ENCODE assay signal across 22 cellular contexts in genomic region chr22:49538006-49538405, GRCh38.
DNase-seq lines count a peak whose midpoint lies in the region; ATAC-seq and TF ChIP-seq lines count a peak whose summit lies in the region.
"Had no signal": no experiment of that assay in that cellular context is flagged by ENCODE, and none has a peak within 500 bp of the region (broad histone marks: within the 10 kb centered on the region; RNA-seq: fewer than 3 reads in every experiment).

No MANE protein-coding gene starts in this region.

- POLR2A ChIA-PET in WTC11 (lab: Charles Lee), result no interaction called here
- POLR2A ChIA-PET in activated CD4-positive, alpha-beta T cell treated with anti-CD3 and anti-CD28 coated beads, Interleukin-2, amount 10 ng/mL, durations not matched to agents 7 days and 5 days (lab: Charles Lee), result no interaction called here

- DNase-seq in cardiac septum (ENCODE audit: low spot score), result peak; percentile 46
- DNase-seq in right cardiac atrium, result no peak
- no peak for DNase-seq in WTC11 (ENCODE audit: low spot score)
- peak; percentile 21 for DNase-seq in sigmoid colon
- DNase-seq in central memory CD4-positive, alpha-beta T cell, result no peak
- DNase-seq in activated CD4-positive, alpha-beta T cell treated with anti-CD3 and anti-CD28 coated beads, Interleukin-2, amount 10 ng/mL, durations not matched to agents 7 days and 5 days, result no peak
- DNase-seq: ACHN; BE2C; C1 segment of cervical spinal cord; CD4-positive, CD25-positive, alpha-beta regulatory T cell; CD8-positive, alpha-beta memory T cell; COR-L47; DMS 273 treated with DMSO at 0.1 percent for 48 hours; DMS53; DND-41; EL; HFFc6 had no signal

- H3K9me3 ChIP-seq in right cardiac atrium (ENCODE audit: control insufficient read depth, low read length) (no peaks in the 10 kb centered on the region), sigmoid colon (no peaks in the 10 kb centered on the region)
- H3K9me3 ChIP-seq: BE2C had no signal

- H3K36me3 ChIP-seq in sigmoid colon, result no peaks in the 10 kb centered on the region
- H3K36me3 ChIP-seq: BE2C had no signal

- CTCF ChIA-PET in WTC11 (lab: Charles Lee), result interaction anchor here (1.4 to 1.5 kb wide), 2 partner anchors 10 to 104 kb away, joined by 3 to 11 read pairs; no protein-coding TSS in a partner anchor
- CTCF ChIA-PET in activated CD4-positive, alpha-beta T cell treated with anti-CD3 and anti-CD28 coated beads, Interleukin-2, amount 10 ng/mL, durations not matched to agents 7 days and 5 days (lab: Charles Lee), result no interaction called here

- H3K4me1 ChIP-seq in right cardiac atrium (ENCODE audit: control insufficient read depth, insufficient read depth, low read length) (no peaks in the 10 kb centered on the region), sigmoid colon (no peaks in the 10 kb centered on the region)
- H3K4me1 ChIP-seq: BE2C had no signal

- ATAC-seq in right cardiac atrium, result no peak
- no peak for ATAC-seq in WTC11
- no peak for ATAC-seq in GM19452 (IDR thresholded peaks at IDR 0.05; ENCODE audit: unreplicated experiment)
- ATAC-seq: GM12878, HCT116, HepG2 had no signal

- H3K36me3 Mint-ChIP-seq in WTC11, result no peaks in the 10 kb centered on the region
- H3K36me3 Mint-ChIP-seq in activated CD4-positive, alpha-beta T cell treated with anti-CD3 and anti-CD28 coated beads, Interleukin-2, amount 10 ng/mL, durations not matched to agents 7 days and 5 days (ENCODE audit: low read depth), result no peaks in the 10 kb centered on the region
- H3K36me3 Mint-ChIP-seq: CD4-positive, CD25-positive, alpha-beta regulatory T cell had no signal

- intact Hi-C loops in cardiac septum (cut with DNase I) (no loop called here), right cardiac atrium (cut with DNase I) (no loop called here), sigmoid colon (cut with DNase I) (no loop called here)

- WGBS in right cardiac atrium, result 86% methylated on average over 6 of the region's 6 CpGs
- WGBS in sigmoid colon, 2 donors, result 79 to 91% methylated on average over 6 of the region's 6 CpGs

- H3K4me3 Mint-ChIP-seq in WTC11, result no peak overlapping the region
- H3K4me3 Mint-ChIP-seq in activated CD4-positive, alpha-beta T cell treated with anti-CD3 and anti-CD28 coated beads, Interleukin-2, amount 10 ng/mL, durations not matched to agents 7 days and 5 days, result no peak overlapping the region
- H3K4me3 Mint-ChIP-seq: CD4-positive, CD25-positive, alpha-beta regulatory T cell; CD8-positive, alpha-beta memory T cell; HFFc6; IgD-negative memory B cell had no signal

- TF ChIP-seq EP300 in sigmoid colon (IDR thresholded peaks at IDR 0.05), result no peak

- 0 out of 2 replicates have a peak, but pooled peaks cover 3% of the 10 kb centered on the region for H3K9me3 Mint-ChIP-seq in WTC11
- no peaks in the 10 kb centered on the region for H3K9me3 Mint-ChIP-seq in activated CD4-positive, alpha-beta T cell treated with anti-CD3 and anti-CD28 coated beads, Interleukin-2, amount 10 ng/mL, durations not matched to agents 7 days and 5 days
- H3K9me3 Mint-ChIP-seq: CD8-positive, alpha-beta memory T cell; IgD-negative memory B cell had no signal

- H3K27me3 Mint-ChIP-seq in WTC11 (ENCODE audit: low read depth), result no peaks in the 10 kb centered on the region
- H3K27me3 Mint-ChIP-seq in activated CD4-positive, alpha-beta T cell treated with anti-CD3 and anti-CD28 coated beads, Interleukin-2, amount 10 ng/mL, durations not matched to agents 7 days and 5 days, result no peaks in the 10 kb centered on the region
- H3K27me3 Mint-ChIP-seq: CD4-positive, CD25-positive, alpha-beta regulatory T cell; IgD-negative memory B cell had no signal

- TF ChIP-seq POLR2A in sigmoid colon (IDR thresholded peaks at IDR 0.05), result no peak

- no peaks in the 10 kb centered on the region for H3K27me3 ChIP-seq in right cardiac atrium (ENCODE audit: control insufficient read depth, insufficient read depth)
- peaks cover 0 to 13% (median 0%) of the 10 kb centered on the region in 3 donors for H3K27me3 ChIP-seq in sigmoid colon
- H3K27me3 ChIP-seq: BE2C had no signal

- H3K27ac Mint-ChIP-seq in WTC11, result peak overlapping the region; percentile 88
- no peak overlapping the region for H3K27ac Mint-ChIP-seq in activated CD4-positive, alpha-beta T cell treated with anti-CD3 and anti-CD28 coated beads, Interleukin-2, amount 10 ng/mL, durations not matched to agents 7 days and 5 days
- H3K27ac Mint-ChIP-seq: CD8-positive, alpha-beta memory T cell; HFFc6; IgD-negative memory B cell had no signal

- peaks cover 56% of the 10 kb centered on the region for H3K4me1 Mint-ChIP-seq in WTC11
- H3K4me1 Mint-ChIP-seq in activated CD4-positive, alpha-beta T cell treated with anti-CD3 and anti-CD28 coated beads, Interleukin-2, amount 10 ng/mL, durations not matched to agents 7 days and 5 days, result no peaks in the 10 kb centered on the region
- H3K4me1 Mint-ChIP-seq: CD8-positive, alpha-beta memory T cell had no signal

- H3K27ac ChIP-seq in right cardiac atrium (ENCODE audit: low read length) (no peak overlapping the region), sigmoid colon (no peak overlapping the region)

- no peak overlapping the region for H3K4me3 ChIP-seq in right cardiac atrium (ENCODE audit: low read length)
- no peak overlapping the region for H3K4me3 ChIP-seq in sigmoid colon
- H3K4me3 ChIP-seq: GM12878 had no signal

- TF ChIP-seq CTCF in WTC11 (IDR thresholded peaks at IDR 0.05) (no peak), sigmoid colon (IDR thresholded peaks at IDR 0.05) (no peak)

TF ChIP-seq in WTC11, 78 proteins besides CTCF, POLR2A, EP300 and RAD21 (continues in another document):
- TF ChIP-seq ZNF232 (CRISPR knock-in tag; IDR thresholded peaks at IDR 0.05), result no peak
- TF ChIP-seq ARID4B (CRISPR knock-in tag; IDR thresholded peaks at IDR 0.05; ENCODE audit: borderline replicate concordance), result no peak
- TF ChIP-seq ZNF281 (CRISPR knock-in tag; IDR thresholded peaks at IDR 0.05), result no peak
- TF ChIP-seq MLX (CRISPR knock-in tag; IDR thresholded peaks at IDR 0.05), result no peak
- no peak for TF ChIP-seq ESRRA (CRISPR knock-in tag; IDR thresholded peaks at IDR 0.05; ENCODE audit: borderline replicate concordance)
- no peak for TF ChIP-seq ZNF423 (CRISPR knock-in tag; IDR thresholded peaks at IDR 0.05)
- TF ChIP-seq NR3C1 (CRISPR knock-in tag; conservative IDR thresholded peaks at IDR 0.05; ENCODE audit: low read depth), result no peak
- TF ChIP-seq SP1 (CRISPR knock-in tag; conservative IDR thresholded peaks at IDR 0.05), result no peak
- TF ChIP-seq ZNF671 (CRISPR knock-in tag; IDR thresholded peaks at IDR 0.05), result no peak
- TF ChIP-seq GTF2I (CRISPR knock-in tag; conservative IDR thresholded peaks at IDR 0.05), result no peak
- TF ChIP-seq TP53 (CRISPR knock-in tag; IDR thresholded peaks at IDR 0.05), result no peak

Comparison
In these comparisons a context has a peak if more than half of its experiments do, and no peak if none do; other contexts are left out.
1. DNase-seq: peak in cardiac septum (single experiment) and sigmoid colon (single experiment); none in right cardiac atrium (0 of 3), WTC11 (single experiment), central memory CD4-positive, alpha-beta T cell (single experiment) and activated CD4-positive, alpha-beta T cell treated with anti-CD3 and anti-CD28 coated beads, Interleukin-2, amount 10 ng/mL, durations not matched to agents 7 days and 5 days (single experiment).